Comparison of ENCODE assay signal across 24 cellular contexts in the genomic region with DNA sequence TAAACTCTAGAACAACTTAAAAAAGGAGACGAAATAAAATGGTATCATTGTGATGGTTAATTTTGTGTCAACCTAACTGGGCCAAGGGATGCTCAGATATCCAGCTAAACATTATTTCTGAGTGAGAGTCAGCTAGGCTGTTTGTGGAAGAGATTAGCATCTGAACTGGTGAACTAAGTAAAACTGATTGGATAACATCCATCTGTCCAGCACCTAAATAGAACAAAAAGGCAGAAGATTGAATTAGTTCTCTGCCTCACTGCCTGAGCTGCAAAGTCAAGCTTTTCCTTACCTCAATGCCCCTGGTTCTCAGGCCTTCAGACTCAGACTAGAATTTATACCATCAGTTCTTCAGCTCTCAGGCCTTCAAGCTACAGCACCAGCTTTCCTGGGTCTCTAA. TPM values are rescaled to one million over a fixed set of nuclear protein-coding genes. Genes with fewer than 3 reads are reported as not detected.
A peak's percentile ranks its signal among the peaks of the same experiment; 100 is the strongest.
DNase-seq lines count a peak whose midpoint lies in the region; ATAC-seq and TF ChIP-seq lines count a peak whose summit lies in the region.
"Had no signal": no experiment of that assay in that cellular context is flagged by ENCODE, and none has a peak within 500 bp of the region (broad histone marks: within the 10 kb centered on the region; RNA-seq: fewer than 3 reads in every experiment).

No MANE protein-coding gene starts in this region.

- peaks cover 100% of the 10 kb centered on the region for H3K79me2 ChIP-seq in PC-9 (ENCODE audit: low read depth)

- intact Hi-C loops in PC-9 (cut with micrococcal nuclease; ENCODE audit: unreplicated experiment) (no loop called here), psoas muscle (cut with DNase I) (no loop called here)

- BruUV-seq in PC-9 (replicated peaks; lab: Mats Ljungman, UMichigan), result no TSS peak

- H3K4me3 ChIP-seq in PC-9, result no peak overlapping the region
- no peak overlapping the region for H3K4me3 ChIP-seq in psoas muscle
- H3K4me3 ChIP-seq: upper lobe of right lung had no signal

- H2AFZ ChIP-seq in PC-9, result no peak overlapping the region

- H3K36me3 ChIP-seq in PC-9 (ENCODE audit: low read depth) (peaks cover 16% of the 10 kb centered on the region), psoas muscle (ENCODE audit: insufficient read depth in 1 of 2, low read depth in 1 of 2) (no peaks in the 10 kb centered on the region)
- H3K36me3 ChIP-seq: upper lobe of right lung had no signal

- POLR2A ChIA-PET in PC-9 (lab: Charles Lee; ENCODE audit: unreplicated experiment), result interaction anchor here (0.6 kb wide), 1 partner anchor 38 kb away, joined by 5 read pairs; no protein-coding TSS in a partner anchor

- H3K27ac ChIP-seq in PC-9, result peak overlapping the region; percentile 24; the same call in 1 of the 2 replicates
- peak overlapping the region; percentile 30 for H3K27ac ChIP-seq in psoas muscle
- H3K27ac ChIP-seq: upper lobe of right lung had no signal

- peaks cover 60% of the 10 kb centered on the region for H4K20me1 ChIP-seq in PC-9 (ENCODE audit: insufficient read depth)

- H3K4me3 Mint-ChIP-seq in activated T-cell treated with anti-CD3 and anti-CD28 coated beads, Interleukin-2, amount 50 U/mL, for 72 hours, result peak overlapping the region in 1 of 2 donors; percentile 23
- H3K4me3 Mint-ChIP-seq in activated T-cell treated with anti-CD3 and anti-CD28 coated beads, Interleukin-2, amount 50 U/mL, for 4 hours, result no peak overlapping the region
- no peak overlapping the region for H3K4me3 Mint-ChIP-seq in glutamatergic neuron (ENCODE audit: unreplicated experiment)
- H3K4me3 Mint-ChIP-seq: activated naive CD4-positive, alpha-beta T cell treated with anti-CD3 and anti-CD28 coated beads, Interleukin-2, amount 10 ng/mL, durations not matched to agents 7 days and 5 days; neural crest cell had no signal

- no peak for ATAC-seq in activated T-cell treated with anti-CD3 and anti-CD28 coated beads, Interleukin-2, amount 50 U/mL, for 72 hours (replicated peaks in 1 of 2)
- ATAC-seq in activated T-cell treated with anti-CD3 and anti-CD28 coated beads, Interleukin-2, amount 50 U/mL, for 4 hours, result no peak
- ATAC-seq in psoas muscle, result no peak
- no peak for ATAC-seq in HG03354 (IDR thresholded peaks at IDR 0.05; ENCODE audit: poor library complexity, severe bottlenecking, unreplicated experiment)
- ATAC-seq in GM21529 (IDR thresholded peaks at IDR 0.05; ENCODE audit: unreplicated experiment), result no peak
- ATAC-seq: upper lobe of right lung had no signal

- WGBS in psoas muscle, 3 donors, result 61 to 93% (median 76%) methylated on average over 1 of the region's 1 CpG

- no peaks in the 10 kb centered on the region for H3K9me3 Mint-ChIP-seq in activated T-cell treated with anti-CD3 and anti-CD28 coated beads, Interleukin-2, amount 50 U/mL, for 72 hours
- H3K9me3 Mint-ChIP-seq in activated T-cell treated with anti-CD3 and anti-CD28 coated beads, Interleukin-2, amount 50 U/mL, for 4 hours, result no peaks in the 10 kb centered on the region
- H3K9me3 Mint-ChIP-seq in glutamatergic neuron (ENCODE audit: unreplicated experiment), result peaks cover 2% of the 10 kb centered on the region
- H3K9me3 Mint-ChIP-seq: activated naive CD4-positive, alpha-beta T cell treated with anti-CD3 and anti-CD28 coated beads, Interleukin-2, amount 10 ng/mL, durations not matched to agents 7 days and 5 days; neural crest cell had no signal

- H3K4me1 ChIP-seq in PC-9 (replicated peaks; ENCODE audit: insufficient read depth), result peaks cover 15% of the 10 kb centered on the region
- H3K4me1 ChIP-seq in psoas muscle, result peaks cover 63% of the 10 kb centered on the region

- no peak for DNase-seq in activated T-cell treated with anti-CD3 and anti-CD28 coated beads, Interleukin-2, amount 50 U/mL, for 72 hours
- no peak for DNase-seq in activated T-cell treated with anti-CD3 and anti-CD28 coated beads, Interleukin-2, amount 50 U/mL, for 4 hours
- DNase-seq in PC-9 (no peak), glutamatergic neuron (no peak), psoas muscle (no peak), NCI-H187 treated with DMSO at 0.1 percent for 48 hours (lab: John Stamatoyannopoulos, UW) (no peak)
- DNase-seq: activated CD4-positive, alpha-beta T cell treated with anti-CD3 and anti-CD28 coated beads for 48 hours; activated naive CD4-positive, alpha-beta T cell treated with anti-CD3 and anti-CD28 coated beads, Interleukin-2, amount 10 ng/mL, durations not matched to agents 7 days and 5 days; EL; foreskin fibroblast; hypothalamus; Kasumi-1; mesendoderm; NCI-H1092; NCI-H2081 treated with DMSO at 0.1 percent for 48 hours; NCI-H524 treated with DMSO at 0.1 percent for 48 hours; SHP77 treated with DMSO at 0.1 percent for 48 hours; stimulated activated CD4-positive, alpha-beta T cell treated with anti-CD3 and anti-CD28 coated beads, Interleukin-12 subunit alpha, Interleukin-12 subunit beta, amount 100 ng/mL, for 4 hours; stimulated activated naive CD4-positive, alpha-beta T cell; T1000; upper lobe of right lung had no signal

- CTCF ChIA-PET in PC-9 (lab: Charles Lee), result no interaction called here

- no peak overlapping the region for H3K4me2 ChIP-seq in PC-9

- peaks cover 81% of the 10 kb centered on the region for H3K4me1 Mint-ChIP-seq in activated T-cell treated with anti-CD3 and anti-CD28 coated beads, Interleukin-2, amount 50 U/mL, for 72 hours (ENCODE audit: low read depth)
- H3K4me1 Mint-ChIP-seq in activated T-cell treated with anti-CD3 and anti-CD28 coated beads, Interleukin-2, amount 50 U/mL, for 4 hours (ENCODE audit: low read depth), result peaks cover 95% of the 10 kb centered on the region
- peaks cover 23% of the 10 kb centered on the region for H3K4me1 Mint-ChIP-seq in glutamatergic neuron (ENCODE audit: low read depth, unreplicated experiment)

- no peaks in the 10 kb centered on the region for H3F3A ChIP-seq in PC-9 (ENCODE audit: insufficient read depth, low read depth)

- no peaks in the 10 kb centered on the region for H3K27me3 ChIP-seq in PC-9 (ENCODE audit: insufficient read depth, low read depth)
- H3K27me3 ChIP-seq in psoas muscle (ENCODE audit: insufficient read depth in 3 of 3, low read length in 2 of 3), result no peaks in the 10 kb centered on the region
- H3K27me3 ChIP-seq: upper lobe of right lung had no signal

- H3K36me3 Mint-ChIP-seq in activated T-cell treated with anti-CD3 and anti-CD28 coated beads, Interleukin-2, amount 50 U/mL, for 72 hours (ENCODE audit: insufficient read depth in 2 of 2), result peaks cover 2 to 9% of the 10 kb centered on the region in 2 donors
- peaks cover 5% of the 10 kb centered on the region for H3K36me3 Mint-ChIP-seq in activated T-cell treated with anti-CD3 and anti-CD28 coated beads, Interleukin-2, amount 50 U/mL, for 4 hours (ENCODE audit: insufficient read depth)
- no peaks in the 10 kb centered on the region for H3K36me3 Mint-ChIP-seq in glutamatergic neuron (ENCODE audit: unreplicated experiment)

- no peaks in the 10 kb centered on the region for H3K27me3 Mint-ChIP-seq in activated T-cell treated with anti-CD3 and anti-CD28 coated beads, Interleukin-2, amount 50 U/mL, for 72 hours (ENCODE audit: low read depth)
- H3K27me3 Mint-ChIP-seq in activated T-cell treated with anti-CD3 and anti-CD28 coated beads, Interleukin-2, amount 50 U/mL, for 4 hours (ENCODE audit: low read depth), result no peaks in the 10 kb centered on the region
- peaks cover 3% of the 10 kb centered on the region for H3K27me3 Mint-ChIP-seq in glutamatergic neuron (ENCODE audit: unreplicated experiment)
- H3K27me3 Mint-ChIP-seq: activated naive CD4-positive, alpha-beta T cell treated with anti-CD3 and anti-CD28 coated beads, Interleukin-2, amount 10 ng/mL, durations not matched to agents 7 days and 5 days had no signal

- H3K9me3 ChIP-seq in PC-9 (ENCODE audit: insufficient read depth, low read depth), result no peaks in the 10 kb centered on the region
- H3K9me3 ChIP-seq in psoas muscle, result no peaks in the 10 kb centered on the region
- H3K9me3 ChIP-seq: upper lobe of right lung had no signal

- no peak for TF ChIP-seq CTCF in PC-9 (conservative IDR thresholded peaks at IDR 0.05)
- no peak for TF ChIP-seq CTCF in glutamatergic neuron (IDR thresholded peaks at IDR 0.05; ENCODE audit: partially characterized antibody, unreplicated experiment)
- TF ChIP-seq CTCF in psoas muscle (IDR thresholded peaks at IDR 0.05), result no peak

- no peaks in the 10 kb centered on the region for H3K9me2 ChIP-seq in PC-9 (ENCODE audit: insufficient read depth)

- H3K27ac Mint-ChIP-seq in activated T-cell treated with anti-CD3 and anti-CD28 coated beads, Interleukin-2, amount 50 U/mL, for 72 hours, result peak overlapping the region; percentile 21
- peak overlapping the region; percentile 74 for H3K27ac Mint-ChIP-seq in glutamatergic neuron (ENCODE audit: unreplicated experiment)
- H3K27ac Mint-ChIP-seq: activated naive CD4-positive, alpha-beta T cell treated with anti-CD3 and anti-CD28 coated beads, Interleukin-2, amount 10 ng/mL, durations not matched to agents 7 days and 5 days had no signal

RNA-seq across cellular contexts. Expression of a gene that starts 30.0 kb away (rescaled TPM):
- 10 to 100 TPM; 81.1 to 83.8 TPM for total RNA-seq in activated T-cell treated with anti-CD3 and anti-CD28 coated beads, Interleukin-2, amount 50 U/mL, for 72 hours
- 10 to 100 TPM; 73.5 to 84.0 (median 74.2) TPM for total RNA-seq in activated T-cell treated with anti-CD3 and anti-CD28 coated beads, Interleukin-2, amount 50 U/mL, for 4 hours
- total RNA-seq in PC-9 (2021) (58.8 and 67.5 TPM in 2 replicates), glutamatergic neuron (ENCODE audit: unreplicated experiment) (53.4 TPM), psoas muscle (10 to 100 TPM; 45.7 to 69.4 (median 52.5) TPM)
- 10 to 100 TPM; 19.2 to 45.6 (median 26.0) TPM for polyA plus RNA-seq in psoas muscle
